ENCODE assay signal across 8 cellular contexts in the genomic region with DNA sequence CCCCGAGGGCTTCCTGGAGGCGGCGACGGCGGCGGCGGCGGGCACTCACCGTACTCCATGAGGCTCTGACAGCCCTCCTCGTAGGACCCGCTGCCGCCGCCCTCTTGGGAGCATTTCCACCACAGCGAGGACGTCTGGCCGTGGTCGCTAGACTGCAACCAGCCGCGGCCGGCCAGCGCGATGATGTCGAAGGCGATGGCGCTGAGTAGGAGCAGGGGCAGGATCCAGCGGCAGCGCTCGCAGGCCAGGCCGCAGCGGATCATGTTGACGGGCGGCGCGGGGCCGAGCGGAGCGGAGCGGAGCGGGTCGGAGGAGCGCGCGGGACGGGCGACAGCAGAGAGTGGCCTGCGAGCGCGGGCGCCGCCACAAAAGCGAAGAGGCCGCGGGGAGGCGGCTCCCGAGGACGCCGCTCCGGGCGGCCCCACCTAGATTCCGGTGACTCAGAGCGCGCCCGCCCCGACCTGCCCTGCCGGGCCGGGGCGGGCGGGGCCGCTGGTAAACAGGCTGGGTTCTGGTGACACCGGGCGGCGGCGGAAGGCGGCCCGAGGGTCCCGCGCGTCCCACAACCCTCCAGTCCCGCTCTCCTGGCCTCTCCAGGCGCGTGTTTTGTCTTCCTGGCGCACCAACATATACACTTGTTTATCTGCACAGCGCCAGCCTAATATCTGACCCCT. TPM values are rescaled to one million over a fixed set of nuclear protein-coding genes. Genes with fewer than 3 reads are reported as not detected.
A peak's percentile ranks its signal among the peaks of the same experiment; 100 is the strongest.
DNase-seq lines count a peak whose midpoint lies in the region; ATAC-seq, FAIRE-seq and TF ChIP-seq lines count a peak whose summit lies in the region.

A gene (minus strand): TSS at position 342 of the 674 bp plus-strand sequence. CDS start 79 bp downstream, at position 263.

- peak within 1 kb of the TSS; percentile 86 to 95 (median 87) for H3K4me3 ChIP-seq in keratinocyte (ENCODE audit: control insufficient read depth in 2 of 3, extremely low read depth in 1 of 3, insufficient read depth in 2 of 3, low read depth in 1 of 3, low read length in 3 of 3)

- no peaks in the 10 kb centered on the region for H3K27me3 ChIP-seq in keratinocyte (ENCODE audit: control insufficient read depth, extremely low read depth, insufficient read depth, low read length)

- peak within 1 kb of the TSS; percentile 100 for H3K9ac ChIP-seq in keratinocyte (ENCODE audit: control insufficient read depth, extremely low read depth, insufficient read depth, low read length)

- no peaks in the 10 kb centered on the region for H4K20me1 ChIP-seq in keratinocyte (ENCODE audit: control insufficient read depth, extremely low read depth, insufficient read depth, low read length)

- no peaks in the 10 kb centered on the region for H3K9me3 ChIP-seq in keratinocyte (ENCODE audit: control insufficient read depth, low read depth, low read length)

- peaks cover 50% of the 10 kb centered on the region for H3K79me2 ChIP-seq in keratinocyte (ENCODE audit: control insufficient read depth, insufficient read depth, low read length)

- ATAC-seq in GM21423 (IDR thresholded peaks at IDR 0.05; ENCODE audit: unreplicated experiment): peak; percentile 64

- H3K36me3 ChIP-seq in keratinocyte (ENCODE audit: control insufficient read depth in 2 of 2, extremely low read depth in 1 of 2, insufficient read depth in 2 of 2, low read length in 2 of 2): no peaks in the 10 kb centered on the region

- peaks cover 32% of the 10 kb centered on the region for H3K4me1 ChIP-seq in keratinocyte (ENCODE audit: control insufficient read depth, extremely low read depth, insufficient read depth, low read length)

- in situ Hi-C loops in KBM-7 (cut with MboI; ENCODE audit: low pct_unique_long_range_greater_than_20kb, low sequenced_read_pairs): loop anchor here (10.0 to 25.0 kb wide), 2 partner anchors 102 to 405 kb away; no protein-coding TSS in a partner anchor

- no peaks in the 10 kb centered on the region for H3K9me1 ChIP-seq in keratinocyte (ENCODE audit: control insufficient read depth, extremely low read depth, insufficient read depth, low read length)

- DNase-seq in COLO829 (ENCODE audit: low spot score): peak; percentile 45
- peak; percentile 38 for DNase-seq in KBM-7
- DNase-seq in activated CD4-positive, CD25-positive, alpha-beta regulatory T cell (lab: John Stamatoyannopoulos, UW): peak; percentile 30 to 60 (median 39)
- DNase-seq in central memory CD4-positive, alpha-beta T cell: peak; percentile 60
- DNase-seq in keratinocyte (ENCODE audit: low read depth, low spot score): no peak
- peak; percentile 41 to 61 for DNase-seq in stimulated activated CD4-positive, alpha-beta T cell treated with anti-CD3 and anti-CD28 coated beads, Interleukin-15, amount 100 ng/mL, for 1 hour (ENCODE audit: low read depth in 1 of 2, low spot score in 1 of 2)
- no peak for DNase-seq in MV-4-11 (lab: John Stamatoyannopoulos, UW)

- H3K27ac ChIP-seq in keratinocyte (ENCODE audit: control insufficient read depth, insufficient read depth, low read length): peak within 1 kb of the TSS; percentile 100

- dilution Hi-C loops in keratinocyte (cut with MboI; ENCODE audit: extremely low pct_ligation_motif_present, low sequenced_read_pairs): no loop called here

- FAIRE-seq in keratinocyte (lab: Jason Lieb, UNC): no peak

- H2AFZ ChIP-seq in keratinocyte (ENCODE audit: control insufficient read depth, low read length): peak within 1 kb of the TSS; percentile 76

- H3K4me2 ChIP-seq in keratinocyte (ENCODE audit: control insufficient read depth, extremely low read depth, insufficient read depth, low read depth, low read length): peak within 1 kb of the TSS; percentile 98

- TF ChIP-seq CTCF in keratinocyte (optimal IDR thresholded peaks at IDR 0.05 in 1 of 3, IDR thresholded peaks at IDR 0.05 in 1 of 3, conservative IDR thresholded peaks at IDR 0.05 in 1 of 3; ENCODE audit: extremely low read depth in 1 of 3, insufficient read depth in 2 of 3, low read length in 3 of 3): peak in 1 of 3 experiments; percentile 42

RNA-seq across cellular contexts. Expression of the gene that starts here (rescaled TPM):
- polyA plus RNA-seq in keratinocyte: 279 to 543 TPM (median 525 TPM) in 3 replicates
- polyA plus RNA-seq in keratinocyte (2011; ENCODE audit: low read depth): 758 TPM
- 314 and 475 TPM in 2 replicates for polyA plus RNA-seq in keratinocyte (2011; cell fraction: cytosol; rRNA removed)
- polyA plus RNA-seq in keratinocyte (2011; cell fraction: nucleus; rRNA removed): 637 and 791 TPM in 2 replicates
- 460 and 1,316 TPM in 2 replicates for polyA plus RNA-seq in keratinocyte (2012; ENCODE audit: low replicate concordance)
- polyA minus RNA-seq in keratinocyte: 284 to 461 TPM (median 304 TPM) in 3 replicates
- 500 TPM for polyA minus RNA-seq in keratinocyte (2011; cell fraction: cytosol; rRNA and poly(A)+ RNA removed)
- 327 and 470 TPM in 2 replicates for polyA minus RNA-seq in keratinocyte (2011; cell fraction: nucleus; rRNA and poly(A)+ RNA removed)

Comparison
In these comparisons a context has a peak if more than half of its experiments do, and no peak if none do; other contexts are left out.
1. DNase-seq: peak in COLO829 (single experiment), KBM-7 (single experiment), activated CD4-positive, CD25-positive, alpha-beta regulatory T cell (4 of 4), central memory CD4-positive, alpha-beta T cell (single experiment) and stimulated activated CD4-positive, alpha-beta T cell treated with anti-CD3 and anti-CD28 coated beads, Interleukin-15, amount 100 ng/mL, for 1 hour (2 of 2); none in keratinocyte (single experiment) and MV-4-11 (single experiment).